ENCODE assay signal across 8 cellular contexts in genomic region chr4:147550626-147551250, GRCh38.
DNase-seq lines count a peak whose midpoint lies in the region; ATAC-seq, FAIRE-seq and TF ChIP-seq lines count a peak whose summit lies in the region.

No MANE protein-coding gene starts in this region.

- H3K27me3 ChIP-seq in OCI-LY3 (ENCODE audit: low read depth, low read length) (no peaks in the 10 kb centered on the region), spleen (replicated peaks in 1 of 7) (no peaks in the 10 kb centered on the region)

- TF ChIP-seq POLR2A in GM12891 (IDR thresholded peaks at IDR 0.05; ENCODE audit: low read depth, low read length) (no peak), lower leg skin (IDR thresholded peaks at IDR 0.05) (no peak), spleen (IDR thresholded peaks at IDR 0.05) (no peak)

- peak; percentile 26 for DNase-seq in GM12891 (ENCODE audit: insufficient read length, low spot score)
- peak; percentile 42 for DNase-seq in kidney tubule cell (ENCODE audit: low spot score)
- DNase-seq in NCI-H1092 (lab: John Stamatoyannopoulos, UW): no peak
- no peak for DNase-seq in HPDE6-E6E7 (ENCODE audit: extremely low spot score)
- no peak for DNase-seq in lower leg skin (ENCODE audit: low spot score in 2 of 2)
- no peak for DNase-seq in spleen

- peak overlapping the region; percentile 8; the same call in 1 of the 2 replicates for H3K9ac ChIP-seq in OCI-LY3 (ENCODE audit: low read length)

- H4K20me1 ChIP-seq in OCI-LY3 (ENCODE audit: insufficient read depth, low read length): no peaks in the 10 kb centered on the region

- peak overlapping the region; percentile 68 for H2AFZ ChIP-seq in OCI-LY3 (ENCODE audit: low read depth, low read length)

- peak; percentile 77 for ATAC-seq in GM21529 (IDR thresholded peaks at IDR 0.05; ENCODE audit: unreplicated experiment)

- H3K27ac ChIP-seq in OCI-LY3 (ENCODE audit: low read length) (peak overlapping the region; percentile 5), spleen (no peak overlapping the region)

- no peak for TF ChIP-seq CTCF in OCI-LY3 (IDR thresholded peaks at IDR 0.05; ENCODE audit: low read depth, low read length)
- TF ChIP-seq CTCF in lower leg skin (IDR thresholded peaks at IDR 0.05): no peak
- TF ChIP-seq CTCF in spleen (IDR thresholded peaks at IDR 0.05 in 8 of 11, conservative IDR thresholded peaks at IDR 0.05 in 3 of 11): no peak

- no peaks in the 10 kb centered on the region for H3K79me2 ChIP-seq in OCI-LY3 (ENCODE audit: low read length)

- H3K36me3 ChIP-seq in OCI-LY3 (replicated peaks; ENCODE audit: low read depth, low read length) (no peaks in the 10 kb centered on the region), spleen (no peaks in the 10 kb centered on the region)

- H3K9me3 ChIP-seq in OCI-LY3 (ENCODE audit: insufficient read depth, low read length): no peaks in the 10 kb centered on the region
- H3K9me3 ChIP-seq in spleen: peaks cover 0 to 12% (median 0%) of the 10 kb centered on the region in 8 donors

- peak overlapping the region; percentile 52 for H3K4me2 ChIP-seq in OCI-LY3 (ENCODE audit: low read length)

- intact Hi-C loops in lower leg skin (cut with DNase I; ENCODE audit: low total_unique reads) (no loop called here), spleen (cut with DNase I; ENCODE audit: low total_unique reads) (no loop called here)

- WGBS in lower leg skin, 2 donors: 59 to 68% methylated on average over 8 of the region's 8 CpGs
- WGBS in spleen, 5 donors: 38 to 55% (median 52%) methylated on average over 8 of the region's 8 CpGs

- H3K4me1 ChIP-seq in OCI-LY3 (ENCODE audit: low read length): peaks cover 15% of the 10 kb centered on the region
- peaks cover 0 to 4% (median 0%) of the 10 kb centered on the region in 6 donors for H3K4me1 ChIP-seq in spleen

- FAIRE-seq in GM12891 (lab: Jason Lieb, UNC): no peak

- H3K4me3 ChIP-seq in OCI-LY3 (ENCODE audit: low read length) (peak overlapping the region; percentile 50), lower leg skin (ENCODE audit: low read depth, poor library complexity, severe bottlenecking) (no peak overlapping the region), spleen (peak overlapping the region in 2 of 8 donors; percentile 6 to 30)

TF ChIP-seq in GM12891, 5 proteins besides CTCF, POLR2A, EP300 and RAD21:
- TF ChIP-seq TAF1 (IDR thresholded peaks at IDR 0.05; ENCODE audit: low read depth, low read length) (no peak), POLR2AphosphoS5 (IDR thresholded peaks at IDR 0.05; ENCODE audit: low read depth, low read length) (no peak), SPI1 (IDR thresholded peaks at IDR 0.05; ENCODE audit: low read depth, low read length) (no peak), PAX5 (IDR thresholded peaks at IDR 0.05; ENCODE audit: insufficient read depth, low read length, severe bottlenecking) (no peak), POU2F2 (IDR thresholded peaks at IDR 0.05; ENCODE audit: low read depth, low read length) (no peak)

Comparison
In these comparisons a context has a peak if more than half of its experiments do, and no peak if none do; other contexts are left out.
1. DNase-seq: peak in GM12891 (single experiment) and kidney tubule cell (single experiment); none in NCI-H1092 (single experiment), HPDE6-E6E7 (single experiment), lower leg skin (0 of 2) and spleen (single experiment).